In the genomic region with DNA sequence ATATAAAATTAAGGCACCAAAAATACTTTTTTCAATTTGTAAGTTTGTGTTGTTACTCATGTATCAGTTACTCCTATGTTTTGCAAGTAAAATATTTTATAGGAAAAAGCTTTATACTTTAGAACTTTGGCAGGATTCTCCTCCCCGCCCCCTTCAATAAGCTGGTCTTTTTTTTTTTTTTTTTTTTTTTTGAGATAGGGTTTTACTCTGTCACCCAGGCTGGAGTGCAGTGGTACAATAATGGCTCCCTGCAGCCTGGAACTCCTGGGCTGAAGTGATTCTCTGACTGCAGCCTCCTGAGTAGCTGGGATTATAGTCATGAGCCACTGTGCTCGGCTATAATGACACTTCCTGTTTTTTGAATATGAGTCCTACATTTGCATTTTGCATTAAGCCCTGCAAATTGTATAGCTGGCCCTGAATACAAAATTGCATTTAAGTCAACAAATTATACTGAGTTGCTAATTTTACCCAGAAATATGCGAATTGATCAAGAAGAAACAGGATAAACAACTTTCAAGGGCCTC, we compare ENCODE assay signal across 19 cellular contexts.
"Had no signal": no experiment of that assay in that cellular context is flagged by ENCODE, and none has a peak within 500 bp of the region (broad histone marks: within the 10 kb centered on the region; RNA-seq: fewer than 3 reads in every experiment).

No MANE protein-coding gene starts in this region.

- H3K36me3 ChIP-seq: cardiac muscle cell, esophagus squamous epithelium, pancreas, stomach, thoracic aorta, upper lobe of left lung had no signal

- H3K27ac ChIP-seq: cardiac muscle cell, esophagus squamous epithelium, pancreas, stomach, thoracic aorta, upper lobe of left lung had no signal

- H3K4me1 ChIP-seq: pancreas had no signal

- H3K9me3 ChIP-seq: esophagus squamous epithelium, pancreas, stomach, thoracic aorta, upper lobe of left lung had no signal

- DNase-seq: activated B cell treated with CpG ODN at 0.5 μM for 24 hours; activated CD4-positive, alpha-beta memory T cell treated with anti-CD3 and anti-CD28 coated beads, Interleukin-2, amount 10 ng/mL, durations not matched to agents 7 days and 5 days; activated CD4-positive, alpha-beta T cell treated with anti-CD3 and anti-CD28 coated beads for 48 hours; activated CD8-positive, alpha-beta memory T cell treated with anti-CD3 and anti-CD28 coated beads, Interleukin-2, amount 10 ng/mL, durations not matched to agents 7 days and 5 days; activated naive CD4-positive, alpha-beta T cell; activated naive CD8-positive, alpha-beta T cell treated with anti-CD3 and anti-CD28 coated beads, Interleukin-2, amount 10 ng/mL, durations not matched to agents 7 days and 5 days; amygdala; dermis blood vessel endothelial cell; effector memory CD8-positive, alpha-beta T cell; esophagus squamous epithelium; mesenchymal stem cell; naive thymus-derived CD4-positive, alpha-beta T cell; pancreas; stimulated activated CD4-positive, alpha-beta T cell treated with anti-CD3 and anti-CD28 coated beads, Interleukin-4, amount 100 ng/mL, for 1 hour; stomach; upper lobe of left lung had no signal

- H3K27me3 ChIP-seq: cardiac muscle cell, esophagus squamous epithelium, pancreas, stomach, upper lobe of left lung had no signal

- H3K4me3 ChIP-seq: cardiac muscle cell, esophagus squamous epithelium, pancreas, smooth muscle cell, stomach, thoracic aorta, upper lobe of left lung had no signal
